11 cellular contexts compared by ENCODE assay signal in the genomic region with DNA sequence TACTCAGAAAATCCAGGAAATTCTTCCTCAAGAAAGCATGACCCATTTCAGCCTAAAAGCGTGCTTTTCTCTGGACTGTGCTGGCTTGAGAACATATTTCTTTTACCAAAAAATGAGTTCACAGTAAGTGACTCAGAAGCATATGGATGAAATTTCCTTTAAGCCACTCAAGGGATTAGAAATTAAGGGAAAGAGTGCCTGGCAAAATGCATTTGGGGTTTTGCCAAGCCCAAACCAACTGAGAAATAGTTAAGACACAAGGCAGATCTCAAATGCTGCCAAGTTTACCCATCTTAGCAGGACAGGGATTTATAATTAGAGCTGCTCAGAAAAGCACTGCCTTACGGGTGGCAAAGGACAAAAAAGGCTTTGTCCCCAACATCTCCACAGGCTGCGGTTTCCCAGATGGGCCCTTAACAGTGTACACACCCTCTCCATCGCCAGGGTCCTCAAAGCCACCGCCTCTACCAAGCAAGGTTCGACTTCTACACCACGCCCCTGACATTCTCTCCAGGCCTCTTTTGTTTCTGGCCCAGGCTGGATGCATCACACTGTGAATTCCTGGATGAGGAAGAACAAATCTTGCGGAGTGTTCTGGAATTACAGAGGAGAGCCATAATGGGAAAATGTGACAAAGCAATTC. TPM values are rescaled to one million over a fixed set of nuclear protein-coding genes. Genes with fewer than 3 reads are reported as not detected.
DNase-seq lines count a peak whose midpoint lies in the region; ATAC-seq and TF ChIP-seq lines count a peak whose summit lies in the region.
"Had no signal": no experiment of that assay in that cellular context is flagged by ENCODE, and none has a peak within 500 bp of the region (broad histone marks: within the 10 kb centered on the region; RNA-seq: fewer than 3 reads in every experiment).

No MANE protein-coding gene starts in this region.

- no peaks in the 10 kb centered on the region for H3K4me1 Mint-ChIP-seq in stimulated activated memory B cell treated with anti-CD40 and anti-IgM and Interleukin-4, amounts not matched to agents 10 μg/mL and 1 μg/mL and 100 μg/mL, for 72 hours
- peaks cover 8% of the 10 kb centered on the region for H3K4me1 Mint-ChIP-seq in T-helper 2 cell treated with Interferon-gamma antibody and Interleukin-4, amounts not matched to agents 5 μg/mL and 100 μg/mL, for 36 hours (ENCODE audit: low read depth)

- DNase-seq in HFF-Myc (ENCODE audit: extremely low read depth, low read depth) (peak; percentile 89), hepatocyte (ENCODE audit: low spot score) (no peak), superior temporal gyrus (ENCODE audit: extremely low spot score) (peak; percentile 75), DMS114 treated with DMSO at 0.1 percent for 48 hours (lab: John Stamatoyannopoulos, UW; ENCODE audit: unreplicated experiment) (no peak)
- no peak for DNase-seq in T-helper 2 cell treated with Interferon-gamma antibody and Interleukin-4, amounts not matched to agents 5 μg/mL and 100 μg/mL, for 36 hours (ENCODE audit: low spot score)
- DNase-seq: activated CD4-positive, alpha-beta T cell treated with anti-CD3 and anti-CD28 coated beads for 1 hour; natural killer cell had no signal

- H2AFZ ChIP-seq in hepatocyte, result no peak overlapping the region

- H3K4me1 ChIP-seq in hepatocyte (ENCODE audit: insufficient read depth), result peaks cover 6% of the 10 kb centered on the region

- peak overlapping the region; percentile 67 for H3K27ac ChIP-seq in angular gyrus (ENCODE audit: low read depth, low read length)
- H3K27ac ChIP-seq in hepatocyte, result peak overlapping the region; percentile 72

- no peaks in the 10 kb centered on the region for H3K9me2 ChIP-seq in hepatocyte (replicated peaks; ENCODE audit: insufficient read depth)

- no peak for TF ChIP-seq CTCF in HFF-Myc (IDR thresholded peaks at IDR 0.05; ENCODE audit: low read depth, low read length, missing control alignments)
- no peak for TF ChIP-seq CTCF in hepatocyte (IDR thresholded peaks at IDR 0.05; ENCODE audit: poor library complexity)

- H3K9me3 Mint-ChIP-seq in stimulated activated memory B cell treated with anti-CD40 and anti-IgM and Interleukin-4, amounts not matched to agents 10 μg/mL and 1 μg/mL and 100 μg/mL, for 72 hours, result no peaks in the 10 kb centered on the region
- no peaks in the 10 kb centered on the region for H3K9me3 Mint-ChIP-seq in T-helper 2 cell treated with Interferon-gamma antibody and Interleukin-4, amounts not matched to agents 5 μg/mL and 100 μg/mL, for 36 hours
- H3K9me3 Mint-ChIP-seq: natural killer cell had no signal

- H3K4me2 ChIP-seq in hepatocyte, result no peak overlapping the region

- H3K4me3 ChIP-seq in HFF-Myc (replicated peaks; ENCODE audit: low read depth, low read length), result no peak overlapping the region
- H3K4me3 ChIP-seq in hepatocyte, result no peak overlapping the region
- H3K4me3 ChIP-seq: GM12878 had no signal

- no peaks in the 10 kb centered on the region for H3K27me3 Mint-ChIP-seq in stimulated activated memory B cell treated with anti-CD40 and anti-IgM and Interleukin-4, amounts not matched to agents 10 μg/mL and 1 μg/mL and 100 μg/mL, for 72 hours
- peaks cover 17% of the 10 kb centered on the region for H3K27me3 Mint-ChIP-seq in T-helper 2 cell treated with Interferon-gamma antibody and Interleukin-4, amounts not matched to agents 5 μg/mL and 100 μg/mL, for 36 hours (ENCODE audit: low read depth)

- no peak overlapping the region for H3K27ac Mint-ChIP-seq in stimulated activated memory B cell treated with anti-CD40 and anti-IgM and Interleukin-4, amounts not matched to agents 10 μg/mL and 1 μg/mL and 100 μg/mL, for 72 hours
- H3K27ac Mint-ChIP-seq in T-helper 2 cell treated with Interferon-gamma antibody and Interleukin-4, amounts not matched to agents 5 μg/mL and 100 μg/mL, for 36 hours, result no peak overlapping the region
- H3K27ac Mint-ChIP-seq: natural killer cell had no signal

- H3K79me2 ChIP-seq in hepatocyte, result no peaks in the 10 kb centered on the region

- H3K36me3 Mint-ChIP-seq in stimulated activated memory B cell treated with anti-CD40 and anti-IgM and Interleukin-4, amounts not matched to agents 10 μg/mL and 1 μg/mL and 100 μg/mL, for 72 hours, result no peaks in the 10 kb centered on the region
- no peaks in the 10 kb centered on the region for H3K36me3 Mint-ChIP-seq in T-helper 2 cell treated with Interferon-gamma antibody and Interleukin-4, amounts not matched to agents 5 μg/mL and 100 μg/mL, for 36 hours (ENCODE audit: low read depth)
- H3K36me3 Mint-ChIP-seq: natural killer cell had no signal

- H3K4me3 Mint-ChIP-seq in stimulated activated memory B cell treated with anti-CD40 and anti-IgM and Interleukin-4, amounts not matched to agents 10 μg/mL and 1 μg/mL and 100 μg/mL, for 72 hours, result no peak overlapping the region
- H3K4me3 Mint-ChIP-seq in T-helper 2 cell treated with Interferon-gamma antibody and Interleukin-4, amounts not matched to agents 5 μg/mL and 100 μg/mL, for 36 hours, result no peak overlapping the region
- H3K4me3 Mint-ChIP-seq: natural killer cell had no signal

- H3K36me3 ChIP-seq in hepatocyte (replicated peaks; ENCODE audit: insufficient read depth, low read depth), result no peaks in the 10 kb centered on the region

- no peaks in the 10 kb centered on the region for H4K20me1 ChIP-seq in hepatocyte (ENCODE audit: insufficient read depth, poor library complexity, severe bottlenecking)

- no peaks in the 10 kb centered on the region for H3K9me3 ChIP-seq in hepatocyte (ENCODE audit: low read depth)

- no peaks in the 10 kb centered on the region for H3K27me3 ChIP-seq in hepatocyte

- ATAC-seq in stimulated activated memory B cell treated with anti-CD40 and anti-IgM and Interleukin-4, amounts not matched to agents 10 μg/mL and 1 μg/mL and 100 μg/mL, for 72 hours, result no peak
- ATAC-seq in GM21529 (IDR thresholded peaks at IDR 0.05; ENCODE audit: unreplicated experiment), result no peak
- ATAC-seq: GM12878, natural killer cell had no signal

- 59% methylated on average over 8 of the region's 8 CpGs for WGBS in hepatocyte (ENCODE audit: low lambda C conversion rate, missing lambda C conversion rate)

RNA-seq across cellular contexts. Expression of a gene that starts 30.1 kb away (rescaled TPM):
- 3.3 and 4.8 TPM in 2 replicates for total RNA-seq in hepatocyte
- polyA plus RNA-seq in hepatocyte, result 5.1 and 6.9 TPM in 2 replicates

RNA-seq across cellular contexts. Expression of a gene that starts 56.6 kb away (rescaled TPM):
- 8.5 and 9.3 TPM in 2 replicates for total RNA-seq in hepatocyte
- 6.7 and 8.9 TPM in 2 replicates for polyA plus RNA-seq in hepatocyte

Comparison
In these comparisons a context has a peak if more than half of its experiments do, and no peak if none do; other contexts are left out.
1. DNase-seq: peak in HFF-Myc (single experiment) and superior temporal gyrus (single experiment); none in hepatocyte (single experiment), T-helper 2 cell treated with Interferon-gamma antibody and Interleukin-4, amounts not matched to agents 5 μg/mL and 100 μg/mL, for 36 hours (single experiment) and DMS114 treated with DMSO at 0.1 percent for 48 hours (single experiment).